ENCODE assay signal across 17 cellular contexts in the genomic region with DNA sequence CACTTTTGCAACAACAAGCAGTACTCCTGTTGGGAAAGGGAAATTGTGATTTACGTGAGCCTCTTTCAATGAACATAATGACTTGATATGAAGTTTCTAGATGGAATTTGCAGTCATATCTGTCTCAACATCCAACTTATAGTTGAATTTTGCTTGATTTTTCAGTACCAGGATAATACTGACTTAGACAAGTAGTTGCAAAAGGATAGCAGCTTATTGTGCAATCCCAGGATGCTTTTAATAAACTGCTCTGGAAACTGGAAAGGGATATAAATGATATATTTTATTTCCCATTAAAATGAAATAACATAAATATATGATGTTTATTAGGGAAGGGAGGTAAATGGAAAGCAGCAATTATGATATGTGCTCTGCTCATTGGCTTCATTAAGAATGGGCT.
A peak's percentile ranks its signal among the peaks of the same experiment; 100 is the strongest.
DNase-seq lines count a peak whose midpoint lies in the region; ATAC-seq lines count a peak whose summit lies in the region.
"Had no signal": no experiment of that assay in that cellular context is flagged by ENCODE, and none has a peak within 500 bp of the region (broad histone marks: within the 10 kb centered on the region; RNA-seq: fewer than 3 reads in every experiment).

No MANE protein-coding gene starts in this region.

- ATAC-seq in HG03378 (IDR thresholded peaks at IDR 0.05; ENCODE audit: unreplicated experiment) = no peak
- no peak for ATAC-seq in GM18873 (IDR thresholded peaks at IDR 0.05; ENCODE audit: low FRiP score, unreplicated experiment)

- DNase-seq in AG20443 (ENCODE audit: low spot score) (peak; percentile 13), amniotic epithelial cell (ENCODE audit: low read depth) (peak; percentile 60), fibroblast of gingiva (ENCODE audit: low read depth) (peak; percentile 44), iris pigment epithelial cell (ENCODE audit: low read depth) (peak; percentile 61), germinal center (ENCODE audit: low spot score) (no peak)
- DNase-seq: GDM1, H7, NCI-H1092 treated with DMSO at 0.1 percent for 48 hours, NCI-H146, NCI-H2029 treated with DMSO at 0.1 percent for 48 hours, NCI-H226, NCI-H524 treated with DMSO at 0.1 percent for 48 hours, NCI-H82, Peyer's patch, SJCRH30 had no signal
